1 cellular context compared by ENCODE assay signal in genomic region chr10:120980316-120980975, GRCh38.
TF ChIP-seq lines count a peak whose summit lies in the region.

No MANE protein-coding gene starts in this region.

TF ChIP-seq in WTC11, 78 proteins besides CTCF, POLR2A, EP300 and RAD21 (continued from another document):
- TF ChIP-seq ZNF532 (CRISPR knock-in tag; IDR thresholded peaks at IDR 0.05; ENCODE audit: borderline replicate concordance): no peak
- TF ChIP-seq HMGA2 (CRISPR knock-in tag; IDR thresholded peaks at IDR 0.05): no peak
- TF ChIP-seq FOXJ3 (CRISPR knock-in tag; IDR thresholded peaks at IDR 0.05; ENCODE audit: borderline replicate concordance): no peak
- TF ChIP-seq MAX (CRISPR knock-in tag; IDR thresholded peaks at IDR 0.05): no peak
- no peak for TF ChIP-seq PREB (CRISPR knock-in tag; IDR thresholded peaks at IDR 0.05; ENCODE audit: borderline replicate concordance)
- no peak for TF ChIP-seq E2F5 (CRISPR knock-in tag; IDR thresholded peaks at IDR 0.05)
